In the genomic region with DNA sequence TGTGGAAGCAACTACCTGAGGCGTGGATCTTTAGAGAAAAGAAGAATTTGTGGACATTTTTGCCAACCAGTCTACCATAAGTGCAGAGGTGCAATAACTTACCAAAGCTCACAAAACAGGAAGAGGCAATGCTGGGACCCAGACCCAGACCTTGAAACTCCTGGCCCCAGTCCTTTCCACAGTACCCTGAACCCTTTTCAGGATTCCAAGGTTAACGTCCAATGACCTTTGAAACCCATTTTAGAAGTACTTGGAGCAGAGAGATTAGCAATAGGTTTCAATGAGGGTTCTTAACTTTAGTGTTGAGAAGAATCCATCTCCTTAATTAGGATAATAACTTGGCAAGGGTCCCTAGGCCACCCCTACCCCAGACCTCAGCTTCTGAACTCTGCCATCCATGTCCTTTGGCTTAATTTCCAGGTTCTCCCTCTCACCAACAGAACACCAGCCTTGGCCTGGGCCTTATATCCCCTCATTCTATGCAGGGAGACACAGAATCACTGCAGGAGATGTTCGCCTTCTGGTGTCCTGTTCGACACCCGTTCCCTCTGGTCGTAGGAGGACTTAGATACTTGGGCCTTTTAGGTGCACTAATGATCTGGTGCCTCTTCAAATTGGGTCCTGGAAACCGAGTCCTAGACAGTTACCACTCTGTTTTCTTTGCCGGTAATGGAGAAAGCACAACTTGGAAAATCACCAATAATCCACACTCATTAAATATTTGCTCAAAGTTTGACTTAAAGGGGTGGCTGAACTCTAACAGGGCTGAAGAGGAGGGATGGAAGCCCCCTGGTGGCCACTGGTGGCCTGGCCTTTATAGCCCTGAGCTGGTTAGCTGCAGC, we compare ENCODE assay signal across 8 cellular contexts. TPM values are rescaled to one million over a fixed set of nuclear protein-coding genes. Genes with fewer than 3 reads are reported as not detected.
DNase-seq lines count a peak whose midpoint lies in the region; ATAC-seq and TF ChIP-seq lines count a peak whose summit lies in the region.

No MANE protein-coding gene starts in this region.

- TF ChIP-seq CTCF in mammary epithelial cell (conservative IDR thresholded peaks at IDR 0.05 in 1 of 2, IDR thresholded peaks at IDR 0.05 in 1 of 2; ENCODE audit: extremely low read depth in 1 of 2, insufficient read depth in 1 of 2, low read depth in 1 of 2, low read length in 2 of 2) (peak; percentile 90 to 94), left lung (IDR thresholded peaks at IDR 0.05) (peak; percentile 51 to 60), vagina (IDR thresholded peaks at IDR 0.05) (peak in 1 of 3 experiments; percentile 40)

- dilution Hi-C loops in mammary epithelial cell (cut with HindIII; ENCODE audit: low sequenced_read_pairs): no loop called here

- CTCF ChIA-PET in mammary epithelial cell (lab: Charles Lee; ENCODE audit: low non-redundant PET): interaction anchor here (0.8 to 0.9 kb wide), 2 partner anchors 41 to 141 kb away, joined by 6 to 10 read pairs; no protein-coding TSS in a partner anchor

- no peak overlapping the region for H3K27ac ChIP-seq in mammary epithelial cell (ENCODE audit: insufficient read depth, low read depth, low read length)
- no peak overlapping the region for H3K27ac ChIP-seq in left lung
- H3K27ac ChIP-seq in vagina: no peak overlapping the region

- DNase-seq in EL: peak; percentile 37
- DNase-seq in LoVo (ENCODE audit: low spot score): peak; percentile 41
- peak; percentile 50 for DNase-seq in UCSD-AML1 (lab: John Stamatoyannopoulos, UW; ENCODE audit: unreplicated experiment)
- DNase-seq in mammary epithelial cell: peak; percentile 36
- DNase-seq in left lung: no peak
- peak; percentile 17 to 36 for DNase-seq in stimulated activated CD8-positive, alpha-beta memory T cell treated with anti-CD3 and anti-CD28 coated beads, Interleukin-15, amount 100 ng/mL, for 4 hours (ENCODE audit: low read depth in 2 of 2)
- no peak for DNase-seq in vagina (ENCODE audit: extremely low spot score in 2 of 2)

- H3K4me3 ChIP-seq in mammary epithelial cell (replicated peaks in 1 of 3; ENCODE audit: insufficient read depth in 1 of 3, low read depth in 2 of 3, low read length in 3 of 3) (no peak overlapping the region), left lung (no peak overlapping the region), vagina (no peak overlapping the region)

- no peak overlapping the region for H3K9ac ChIP-seq in mammary epithelial cell (ENCODE audit: insufficient read depth, low read length)

- no TSS peak for BruUV-seq in mammary epithelial cell (replicated peaks; lab: Mats Ljungman, UMichigan)

- H3K4me2 ChIP-seq in mammary epithelial cell (ENCODE audit: insufficient read depth, low read depth, low read length): no peak overlapping the region

- H3K4me1 ChIP-seq in mammary epithelial cell (ENCODE audit: insufficient read depth, low read length) (no peaks in the 10 kb centered on the region), left lung (peaks cover 0 to 7% of the 10 kb centered on the region in 2 donors), vagina (no peaks in the 10 kb centered on the region)

- no peaks in the 10 kb centered on the region for H3K79me2 ChIP-seq in mammary epithelial cell (ENCODE audit: insufficient read depth, low read length)

- no peaks in the 10 kb centered on the region for H4K20me1 ChIP-seq in mammary epithelial cell (ENCODE audit: insufficient read depth, low read length)

- no peak overlapping the region for H2AFZ ChIP-seq in mammary epithelial cell (ENCODE audit: low read depth, low read length)

- H3K9me3 ChIP-seq in mammary epithelial cell (replicated peaks; ENCODE audit: insufficient read depth, low read length): no peaks in the 10 kb centered on the region
- no peaks in the 10 kb centered on the region for H3K9me3 ChIP-seq in left lung
- H3K9me3 ChIP-seq in vagina: no peaks in the 10 kb centered on the region

- in situ Hi-C loops in mammary epithelial cell (cut with MboI; ENCODE audit: low sequenced_read_pairs in 2 of 2): loop anchor here in 1 of 2 donors (25.0 kb wide), 1 partner anchor 149 kb away; no protein-coding TSS in a partner anchor

- ATAC-seq in GM21619 (IDR thresholded peaks at IDR 0.05; ENCODE audit: unreplicated experiment) (peak; percentile 57), left lung (peak; percentile 71)

- intact Hi-C loops in mammary epithelial cell (cut with micrococcal nuclease) (loop anchor here (1.0 kb wide), 2 partner anchors 40 to 142 kb away; partner anchors contain the start of gene ISM1), left lung (cut with DNase I) (no loop called here), vagina (cut with DNase I) (no loop called here)

- H3K36me3 ChIP-seq in mammary epithelial cell (ENCODE audit: insufficient read depth, low read length) (no peaks in the 10 kb centered on the region), left lung (no peaks in the 10 kb centered on the region), vagina (no peaks in the 10 kb centered on the region)

- no peak for TF ChIP-seq POLR2A in vagina (IDR thresholded peaks at IDR 0.05)

- 83% methylated on average over 8 of the region's 8 CpGs for WGBS in mammary epithelial cell (ENCODE audit: low coverage, missing lambda C conversion rate)

- H3K27me3 ChIP-seq in mammary epithelial cell (ENCODE audit: insufficient read depth, low read length) (no peaks in the 10 kb centered on the region), left lung (no peaks in the 10 kb centered on the region), vagina (no peaks in the 10 kb centered on the region)

RNA-seq across cellular contexts. Expression of gene ISM1, which starts 40.6 kb away (rescaled TPM):
- total RNA-seq in mammary epithelial cell (1 to 10 TPM in 1 of 2 donors, under 1 TPM in 1; 0.33 to 3.7 TPM), left lung (1 to 10 TPM in 1 of 2 donors, under 1 TPM in 1; 0.71 to 9.8 TPM), vagina (14.5 TPM)
- 1.7 TPM for polyA plus RNA-seq in mammary epithelial cell
- polyA minus RNA-seq in mammary epithelial cell: 0.57 TPM

Comparison
In these comparisons a context has a peak if more than half of its experiments do, and no peak if none do; other contexts are left out.
1. DNase-seq: peak in EL (single experiment), LoVo (single experiment), UCSD-AML1 (single experiment), mammary epithelial cell (single experiment) and stimulated activated CD8-positive, alpha-beta memory T cell treated with anti-CD3 and anti-CD28 coated beads, Interleukin-15, amount 100 ng/mL, for 4 hours (2 of 2); none in left lung (0 of 2) and vagina (0 of 2).